1 cellular context compared by ENCODE assay signal in genomic region chr17:14308965-14309879, GRCh38.
A peak's percentile ranks its signal among the peaks of the same experiment; 100 is the strongest.
TF ChIP-seq lines count a peak whose summit lies in the region.

No MANE protein-coding gene starts in this region.

TF ChIP-seq in K562, 482 proteins besides CTCF, POLR2A, EP300 and RAD21 (continued from another document and continues in another):
- TF ChIP-seq, protein P1, sequence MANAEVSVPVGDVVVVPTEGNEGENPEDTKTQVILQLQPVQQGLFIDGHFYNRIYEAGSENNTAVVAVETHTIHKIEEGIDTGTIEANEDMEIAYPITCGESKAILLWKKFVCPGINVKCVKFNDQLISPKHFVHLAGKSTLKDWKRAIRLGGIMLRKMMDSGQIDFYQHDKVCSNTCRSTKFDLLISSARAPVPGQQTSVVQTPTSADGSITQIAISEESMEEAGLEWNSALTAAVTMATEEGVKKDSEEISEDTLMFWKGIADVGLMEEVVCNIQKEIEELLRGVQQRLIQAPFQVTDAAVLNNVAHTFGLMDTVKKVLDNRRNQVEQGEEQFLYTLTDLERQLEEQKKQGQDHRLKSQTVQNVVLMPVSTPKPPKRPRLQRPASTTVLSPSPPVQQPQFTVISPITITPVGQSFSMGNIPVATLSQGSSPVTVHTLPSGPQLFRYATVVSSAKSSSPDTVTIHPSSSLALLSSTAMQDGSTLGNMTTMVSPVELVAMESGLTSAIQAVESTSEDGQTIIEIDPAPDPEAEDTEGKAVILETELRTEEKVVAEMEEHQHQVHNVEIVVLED (CRISPR knock-in tag; IDR thresholded peaks at IDR 0.05), result no peak
- TF ChIP-seq DIDO1 (tag; IDR thresholded peaks at IDR 0.05; ENCODE audit: low read depth) (no peak), HOXB6 (CRISPR knock-in tag; IDR thresholded peaks at IDR 0.05; ENCODE audit: borderline replicate concordance) (no peak), KDM1A (IDR thresholded peaks at IDR 0.05) (no peak), TBP (optimal IDR thresholded peaks at IDR 0.05; ENCODE audit: low read depth, low read length) (peak; percentile 37), ZNF24 (IDR thresholded peaks at IDR 0.05) (peak; percentile 71), SMARCA4 (IDR thresholded peaks at IDR 0.05) (no peak), ZNF316 (IDR thresholded peaks at IDR 0.05) (no peak), SIN3A (IDR thresholded peaks at IDR 0.05; ENCODE audit: borderline replicate concordance in 2 of 2, control insufficient read depth in 1 of 2, low read depth in 2 of 2, low read length in 2 of 2) (peak in 1 of 2 experiments; percentile 52; a peak in 1 of 4 replicates), HDAC3 (IDR thresholded peaks at IDR 0.05; ENCODE audit: borderline replicate concordance, partially characterized antibody) (no peak), HES1 (IDR thresholded peaks at IDR 0.05; ENCODE audit: low read depth) (0 out of 2 replicates have a peak, but pooled peaks have one; percentile 21), HMG20A (CRISPR knock-in tag; conservative IDR thresholded peaks at IDR 0.05) (no peak), SIRT6 (IDR thresholded peaks at IDR 0.05; ENCODE audit: low read depth, low read length) (no peak), HMGN3 (IDR thresholded peaks at IDR 0.05; ENCODE audit: borderline replicate concordance, extremely low read depth, insufficient read length, low read depth, low read length) (peak; percentile 76), ZNF75A (CRISPR knock-in tag; IDR thresholded peaks at IDR 0.05) (no peak), CEBPG (CRISPR knock-in tag; IDR thresholded peaks at IDR 0.05) (no peak), CEBPG (tag; conservative IDR thresholded peaks at IDR 0.05 in 1 of 2, IDR thresholded peaks at IDR 0.05 in 1 of 2) (no peak), SP1 (CRISPR knock-in tag; IDR thresholded peaks at IDR 0.05) (peak; percentile 88), ZNF274 (IDR thresholded peaks at IDR 0.05; ENCODE audit: borderline replicate concordance, low read depth, low read length) (no peak), BCL6 (CRISPR knock-in tag; IDR thresholded peaks at IDR 0.05) (no peak), ZFP91 (CRISPR knock-in tag; IDR thresholded peaks at IDR 0.05) (no peak), CBX2 (IDR thresholded peaks at IDR 0.05; ENCODE audit: insufficient read depth, low read length, poor library complexity, severe bottlenecking) (no peak), ADNP (tag; IDR thresholded peaks at IDR 0.05) (no peak), ZNF444 (CRISPR knock-in tag; IDR thresholded peaks at IDR 0.05) (no peak), EGR1 (conservative IDR thresholded peaks at IDR 0.05) (peak; percentile 89), TFAM (CRISPR knock-in tag; conservative IDR thresholded peaks at IDR 0.05) (no peak), DMBX1 (CRISPR knock-in tag; IDR thresholded peaks at IDR 0.05; ENCODE audit: borderline replicate concordance) (0 out of 2 replicates have a peak, but pooled peaks have one; percentile 28), ZNF184 (CRISPR knock-in tag; IDR thresholded peaks at IDR 0.05) (no peak), CCNT2 (IDR thresholded peaks at IDR 0.05; ENCODE audit: borderline replicate concordance, extremely low read depth, insufficient read length, low read depth, low read length) (peak; percentile 83), ZKSCAN1 (IDR thresholded peaks at IDR 0.05; ENCODE audit: low read depth, low read length) (no peak), GTF2E2 (tag; IDR thresholded peaks at IDR 0.05) (peak; percentile 43; the same call in 1 of the 2 replicates), NFIX (CRISPR knock-in tag; IDR thresholded peaks at IDR 0.05; ENCODE audit: low read depth) (no peak), FOS (IDR thresholded peaks at IDR 0.05; ENCODE audit: extremely low read depth, insufficient read length) (peak; percentile 71), NFE2L1 (tag; IDR thresholded peaks at IDR 0.05; ENCODE audit: borderline replicate concordance, low read depth) (no peak), AFF1 (IDR thresholded peaks at IDR 0.05; ENCODE audit: low read depth in 1 of 2, partially characterized antibody in 2 of 2) (peak in 1 of 2 experiments; percentile 5), SAP30 (IDR thresholded peaks at IDR 0.05; ENCODE audit: borderline replicate concordance, insufficient read depth, low read depth, low read length, poor library complexity, severe bottlenecking) (no peak), CREB1 (IDR thresholded peaks at IDR 0.05) (peak; percentile 40; the same call in 1 of the 2 replicates), CREB1 (CRISPR knock-in tag; IDR thresholded peaks at IDR 0.05) (peak; percentile 38; the same call in 1 of the 2 replicates), ZNF644 (tag; IDR thresholded peaks at IDR 0.05; ENCODE audit: low read depth) (no peak), GABPA (tag; conservative IDR thresholded peaks at IDR 0.05; ENCODE audit: low read depth) (0 out of 2 replicates have a peak, but pooled peaks have one; percentile 35), SMC3 (conservative IDR thresholded peaks at IDR 0.05; ENCODE audit: insufficient read depth, low read depth, low read length) (no peak), ATF1 (CRISPR knock-in tag; IDR thresholded peaks at IDR 0.05) (no peak), ATF1 (tag; IDR thresholded peaks at IDR 0.05) (peak; percentile 56; the same call in 1 of the 2 replicates), NCOA1 (IDR thresholded peaks at IDR 0.05; ENCODE audit: low read depth) (no peak)
- TF ChIP-seq, protein P2, sequence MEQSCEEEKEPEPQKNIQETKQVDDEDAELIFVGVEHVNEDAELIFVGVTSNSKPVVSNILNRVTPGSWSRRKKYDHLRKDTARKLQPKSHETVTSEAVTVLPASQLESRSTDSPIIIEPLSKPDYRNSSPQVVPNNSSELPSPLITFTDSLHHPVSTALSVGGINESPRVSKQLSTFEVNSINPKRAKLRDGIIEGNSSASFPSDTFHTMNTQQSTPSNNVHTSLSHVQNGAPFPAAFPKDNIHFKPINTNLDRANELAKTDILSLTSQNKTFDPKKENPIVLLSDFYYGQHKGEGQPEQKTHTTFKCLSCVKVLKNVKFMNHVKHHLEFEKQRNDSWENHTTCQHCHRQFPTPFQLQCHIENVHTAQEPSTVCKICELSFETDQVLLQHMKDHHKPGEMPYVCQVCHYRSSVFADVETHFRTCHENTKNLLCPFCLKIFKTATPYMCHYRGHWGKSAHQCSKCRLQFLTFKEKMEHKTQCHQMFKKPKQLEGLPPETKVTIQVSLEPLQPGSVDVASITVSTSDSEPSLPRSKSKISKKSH (CRISPR knock-in tag; IDR thresholded peaks at IDR 0.05), result no peak
- TF ChIP-seq, protein P3, sequence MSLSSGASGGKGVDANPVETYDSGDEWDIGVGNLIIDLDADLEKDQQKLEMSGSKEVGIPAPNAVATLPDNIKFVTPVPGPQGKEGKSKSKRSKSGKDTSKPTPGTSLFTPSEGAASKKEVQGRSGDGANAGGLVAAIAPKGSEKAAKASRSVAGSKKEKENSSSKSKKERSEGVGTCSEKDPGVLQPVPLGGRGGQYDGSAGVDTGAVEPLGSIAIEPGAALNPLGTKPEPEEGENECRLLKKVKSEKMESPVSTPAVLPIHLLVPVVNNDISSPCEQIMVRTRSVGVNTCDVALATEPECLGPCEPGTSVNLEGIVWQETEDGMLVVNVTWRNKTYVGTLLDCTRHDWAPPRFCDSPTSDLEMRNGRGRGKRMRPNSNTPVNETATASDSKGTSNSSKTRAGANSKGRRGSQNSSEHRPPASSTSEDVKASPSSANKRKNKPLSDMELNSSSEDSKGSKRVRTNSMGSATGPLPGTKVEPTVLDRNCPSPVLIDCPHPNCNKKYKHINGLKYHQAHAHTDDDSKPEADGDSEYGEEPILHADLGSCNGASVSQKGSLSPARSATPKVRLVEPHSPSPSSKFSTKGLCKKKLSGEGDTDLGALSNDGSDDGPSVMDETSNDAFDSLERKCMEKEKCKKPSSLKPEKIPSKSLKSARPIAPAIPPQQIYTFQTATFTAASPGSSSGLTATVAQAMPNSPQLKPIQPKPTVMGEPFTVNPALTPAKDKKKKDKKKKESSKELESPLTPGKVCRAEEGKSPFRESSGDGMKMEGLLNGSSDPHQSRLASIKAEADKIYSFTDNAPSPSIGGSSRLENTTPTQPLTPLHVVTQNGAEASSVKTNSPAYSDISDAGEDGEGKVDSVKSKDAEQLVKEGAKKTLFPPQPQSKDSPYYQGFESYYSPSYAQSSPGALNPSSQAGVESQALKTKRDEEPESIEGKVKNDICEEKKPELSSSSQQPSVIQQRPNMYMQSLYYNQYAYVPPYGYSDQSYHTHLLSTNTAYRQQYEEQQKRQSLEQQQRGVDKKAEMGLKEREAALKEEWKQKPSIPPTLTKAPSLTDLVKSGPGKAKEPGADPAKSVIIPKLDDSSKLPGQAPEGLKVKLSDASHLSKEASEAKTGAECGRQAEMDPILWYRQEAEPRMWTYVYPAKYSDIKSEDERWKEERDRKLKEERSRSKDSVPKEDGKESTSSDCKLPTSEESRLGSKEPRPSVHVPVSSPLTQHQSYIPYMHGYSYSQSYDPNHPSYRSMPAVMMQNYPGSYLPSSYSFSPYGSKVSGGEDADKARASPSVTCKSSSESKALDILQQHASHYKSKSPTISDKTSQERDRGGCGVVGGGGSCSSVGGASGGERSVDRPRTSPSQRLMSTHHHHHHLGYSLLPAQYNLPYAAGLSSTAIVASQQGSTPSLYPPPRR (CRISPR knock-in tag; IDR thresholded peaks at IDR 0.05; ENCODE audit: borderline replicate concordance), result no peak
- TF ChIP-seq, protein P4, sequence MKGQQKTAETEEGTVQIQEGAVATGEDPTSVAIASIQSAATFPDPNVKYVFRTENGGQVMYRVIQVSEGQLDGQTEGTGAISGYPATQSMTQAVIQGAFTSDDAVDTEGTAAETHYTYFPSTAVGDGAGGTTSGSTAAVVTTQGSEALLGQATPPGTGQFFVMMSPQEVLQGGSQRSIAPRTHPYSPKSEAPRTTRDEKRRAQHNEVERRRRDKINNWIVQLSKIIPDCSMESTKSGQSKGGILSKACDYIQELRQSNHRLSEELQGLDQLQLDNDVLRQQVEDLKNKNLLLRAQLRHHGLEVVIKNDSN (CRISPR knock-in tag; IDR thresholded peaks at IDR 0.05), result peak; percentile 96
- TF ChIP-seq, protein P5, sequence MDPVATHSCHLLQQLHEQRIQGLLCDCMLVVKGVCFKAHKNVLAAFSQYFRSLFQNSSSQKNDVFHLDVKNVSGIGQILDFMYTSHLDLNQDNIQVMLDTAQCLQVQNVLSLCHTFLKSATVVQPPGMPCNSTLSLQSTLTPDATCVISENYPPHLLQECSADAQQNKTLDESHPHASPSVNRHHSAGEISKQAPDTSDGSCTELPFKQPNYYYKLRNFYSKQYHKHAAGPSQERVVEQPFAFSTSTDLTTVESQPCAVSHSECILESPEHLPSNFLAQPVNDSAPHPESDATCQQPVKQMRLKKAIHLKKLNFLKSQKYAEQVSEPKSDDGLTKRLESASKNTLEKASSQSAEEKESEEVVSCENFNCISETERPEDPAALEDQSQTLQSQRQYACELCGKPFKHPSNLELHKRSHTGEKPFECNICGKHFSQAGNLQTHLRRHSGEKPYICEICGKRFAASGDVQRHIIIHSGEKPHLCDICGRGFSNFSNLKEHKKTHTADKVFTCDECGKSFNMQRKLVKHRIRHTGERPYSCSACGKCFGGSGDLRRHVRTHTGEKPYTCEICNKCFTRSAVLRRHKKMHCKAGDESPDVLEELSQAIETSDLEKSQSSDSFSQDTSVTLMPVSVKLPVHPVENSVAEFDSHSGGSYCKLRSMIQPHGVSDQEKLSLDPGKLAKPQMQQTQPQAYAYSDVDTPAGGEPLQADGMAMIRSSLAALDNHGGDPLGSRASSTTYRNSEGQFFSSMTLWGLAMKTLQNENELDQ (CRISPR knock-in tag; IDR thresholded peaks at IDR 0.05; ENCODE audit: borderline replicate concordance), result no peak
- TF ChIP-seq, protein P6, sequence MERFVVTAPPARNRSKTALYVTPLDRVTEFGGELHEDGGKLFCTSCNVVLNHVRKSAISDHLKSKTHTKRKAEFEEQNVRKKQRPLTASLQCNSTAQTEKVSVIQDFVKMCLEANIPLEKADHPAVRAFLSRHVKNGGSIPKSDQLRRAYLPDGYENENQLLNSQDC (CRISPR knock-in tag; IDR thresholded peaks at IDR 0.05), result no peak
